Comparison of ENCODE assay signal across 1 cellular context in genomic region chr1:39657923-39658485, GRCh38.
A peak's percentile ranks its signal among the peaks of the same experiment; 100 is the strongest.
TF ChIP-seq lines count a peak whose summit lies in the region.

No MANE protein-coding gene starts in this region.

TF ChIP-seq in HepG2, 621 proteins besides CTCF, POLR2A, EP300 and RAD21:
- peak; percentile 96 for TF ChIP-seq ZNF574 (CRISPR knock-in tag; IDR thresholded peaks at IDR 0.05)
- no peak for TF ChIP-seq AKNA (CRISPR knock-in tag; IDR thresholded peaks at IDR 0.05; ENCODE audit: borderline replicate concordance)
- no peak for TF ChIP-seq ZNF235 (CRISPR knock-in tag; IDR thresholded peaks at IDR 0.05; ENCODE audit: borderline replicate concordance)
- TF ChIP-seq TEAD3 (CRISPR knock-in tag; optimal IDR thresholded peaks at IDR 0.05; ENCODE audit: borderline replicate concordance), result no peak
- no peak for TF ChIP-seq CEBPG (CRISPR knock-in tag; IDR thresholded peaks at IDR 0.05)
- TF ChIP-seq STAG1 (CRISPR knock-in tag; IDR thresholded peaks at IDR 0.05), result peak; percentile 29
- TF ChIP-seq SMC3 (IDR thresholded peaks at IDR 0.05; ENCODE audit: low read length), result peak; percentile 46
- no peak for TF ChIP-seq SOX5 (CRISPR knock-in tag; IDR thresholded peaks at IDR 0.05; ENCODE audit: borderline replicate concordance)
- no peak for TF ChIP-seq HOXA9 (CRISPR knock-in tag; IDR thresholded peaks at IDR 0.05; ENCODE audit: borderline replicate concordance)
- TF ChIP-seq XRCC5 (optimal IDR thresholded peaks at IDR 0.05; ENCODE audit: low read length), result peak; percentile 30
- TF ChIP-seq FIP1L1 (IDR thresholded peaks at IDR 0.05; ENCODE audit: borderline replicate concordance, insufficient read depth, low read depth, low read length), result no peak
- no peak for TF ChIP-seq ZNF770 (CRISPR knock-in tag; IDR thresholded peaks at IDR 0.05)
